11 cellular contexts compared by ENCODE assay signal in the genomic region with DNA sequence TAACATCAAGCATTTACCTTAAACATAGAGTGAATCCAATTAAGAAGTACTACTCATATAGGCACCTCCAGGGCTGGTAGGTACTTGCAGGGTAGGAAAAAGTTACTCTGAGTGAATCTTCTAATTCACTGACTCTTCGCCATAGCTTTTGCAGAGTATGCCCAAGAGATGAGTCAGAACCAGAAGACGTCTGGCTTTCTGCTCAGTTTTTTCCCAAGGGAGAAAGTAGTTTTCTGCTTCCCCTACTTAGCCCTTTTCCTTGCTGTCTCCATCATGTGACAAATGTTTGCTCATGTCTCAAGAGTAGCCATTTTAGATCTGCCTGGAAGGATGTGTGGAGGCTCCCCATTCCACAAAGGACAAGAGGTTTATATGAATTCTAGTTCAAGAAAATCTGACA.
DNase-seq lines count a peak whose midpoint lies in the region; ATAC-seq, FAIRE-seq and TF ChIP-seq lines count a peak whose summit lies in the region.
"Had no signal": no experiment of that assay in that cellular context is flagged by ENCODE, and none has a peak within 500 bp of the region (broad histone marks: within the 10 kb centered on the region; RNA-seq: fewer than 3 reads in every experiment).

No MANE protein-coding gene starts in this region.

- CTCF ChIA-PET in HepG2 (lab: Yijun Ruan, JAX; ENCODE audit: low intra/inter-chr PET ratio, low total read pairs): no interaction called here

- TF ChIP-seq EP300 in HepG2 (IDR thresholded peaks at IDR 0.05; ENCODE audit: low read depth in 2 of 2, low read length in 2 of 2) (no peak), HepG2 (CRISPR knock-in tag; IDR thresholded peaks at IDR 0.05; ENCODE audit: borderline replicate concordance) (no peak)

- in situ Hi-C loops in HepG2 (cut with HindIII; ENCODE audit: extremely low pct_ligation_motif_present, low pct_unique_long_range_greater_than_20kb): no loop called here

- TF ChIP-seq CTCF in fibroblast of mammary gland (conservative IDR thresholded peaks at IDR 0.05; ENCODE audit: control insufficient read depth, insufficient read depth, low read depth, low read length) (no peak), HepG2 (CRISPR knock-in tag; IDR thresholded peaks at IDR 0.05) (no peak)

- no peak overlapping the region for H3K9ac ChIP-seq in HepG2 (ENCODE audit: insufficient read depth, low read depth, low read length)

- no peak overlapping the region for H3K4me2 ChIP-seq in HepG2 (ENCODE audit: low read depth, low read length)

- intact Hi-C loops in HepG2 (cut with micrococcal nuclease; ENCODE audit: unreplicated experiment): no loop called here

- H3K9me3 ChIP-seq in HepG2 (ENCODE audit: low read length): no peaks in the 10 kb centered on the region
- H3K9me3 ChIP-seq: mucosa of descending colon, SJCRH30, spleen had no signal

- BruUV-seq in HepG2 (replicated peaks; lab: Mats Ljungman, UMichigan): no TSS peak

- no peak for ATAC-seq in HepG2
- ATAC-seq: mucosa of descending colon had no signal

- WGBS in HepG2 (ENCODE audit: low lambda C conversion rate): 95% methylated on average over 2 of the region's 2 CpGs

- no peaks in the 10 kb centered on the region for H3K27me3 ChIP-seq in HepG2 (ENCODE audit: control insufficient read depth in 1 of 2, insufficient read depth in 2 of 2, low read length in 2 of 2)
- H3K27me3 ChIP-seq: SJCRH30, spleen had no signal

- DNase-seq in Daoy (ENCODE audit: low read depth) (peak; percentile 35), RCC 7860 (ENCODE audit: low spot score) (peak; percentile 53), fibroblast of mammary gland (ENCODE audit: low read depth) (peak; percentile 96), skeletal muscle cell (ENCODE audit: low read depth) (peak; percentile 74), HepG2 (ENCODE audit: low spot score) (no peak), activated T-cell treated with anti-CD3 and anti-CD28 coated beads for 4 hours (no peak)
- DNase-seq in activated T-cell treated with anti-CD3 and anti-CD28 coated beads, Interleukin-2, amount 50 U/mL, for 1 hour: no peak
- DNase-seq: mucosa of descending colon, NCI-H446 treated with DMSO at 0.1 percent for 48 hours, SJCRH30, spleen had no signal

- POLR2A ChIA-PET in HepG2 (lab: Yijun Ruan, JAX): no interaction called here

- no peak overlapping the region for H2AFZ ChIP-seq in HepG2 (ENCODE audit: low read length)

- TF ChIP-seq RAD21 in HepG2 (CRISPR knock-in tag; IDR thresholded peaks at IDR 0.05): no peak

- no peaks in the 10 kb centered on the region for H4K20me1 ChIP-seq in HepG2 (ENCODE audit: insufficient read depth, low read length)

- TF ChIP-seq POLR2A in HepG2 (IDR thresholded peaks at IDR 0.05; ENCODE audit: insufficient read depth in 1 of 2, low read depth in 2 of 2, low read length in 2 of 2): no peak

- H3K27ac ChIP-seq in HepG2 (ENCODE audit: extremely low read length, insufficient read depth, low read length): no peak overlapping the region
- H3K27ac ChIP-seq: SJCRH30, spleen had no signal

- H3K79me2 ChIP-seq in HepG2 (ENCODE audit: insufficient read depth, low read length): no peaks in the 10 kb centered on the region

- H3K36me3 ChIP-seq in HepG2 (replicated peaks in 1 of 2; ENCODE audit: control insufficient read depth in 1 of 2, insufficient read depth in 2 of 2, low read length in 2 of 2): peaks cover 2 to 13% of the 10 kb centered on the region in 2 experiments; a peak in 2 of 5 replicates

- no peaks in the 10 kb centered on the region for H3K4me1 ChIP-seq in HepG2 (ENCODE audit: insufficient read depth, low read length)
- H3K4me1 ChIP-seq: SJCRH30 had no signal

- peak; percentile 69 for FAIRE-seq in RCC 7860 (lab: Jason Lieb, UNC)
- FAIRE-seq in HepG2 (lab: Jason Lieb, UNC): no peak

- H3K4me3 ChIP-seq in fibroblast of mammary gland (ENCODE audit: control insufficient read depth, low read depth, low read length): no peak overlapping the region
- no peak overlapping the region for H3K4me3 ChIP-seq in skeletal muscle cell (ENCODE audit: low read depth, low read length)
- no peak overlapping the region for H3K4me3 ChIP-seq in HepG2 (replicated peaks in 1 of 3; ENCODE audit: insufficient read depth in 1 of 3, low read depth in 2 of 3, low read length in 3 of 3)
- H3K4me3 ChIP-seq: mucosa of descending colon, SJCRH30, spleen had no signal

TF ChIP-seq in HepG2, 621 proteins besides CTCF, POLR2A, EP300 and RAD21:
- TF ChIP-seq ZBTB20 (CRISPR knock-in tag; IDR thresholded peaks at IDR 0.05; ENCODE audit: borderline replicate concordance, low read depth) (no peak), ZNF703 (CRISPR knock-in tag; IDR thresholded peaks at IDR 0.05; ENCODE audit: borderline replicate concordance) (no peak), HHEX (CRISPR knock-in tag; IDR thresholded peaks at IDR 0.05) (no peak), RAD51 (IDR thresholded peaks at IDR 0.05; ENCODE audit: borderline replicate concordance) (no peak), ZNF460 (CRISPR knock-in tag; IDR thresholded peaks at IDR 0.05; ENCODE audit: borderline replicate concordance) (no peak), NBN (conservative IDR thresholded peaks at IDR 0.05) (no peak), WIZ (CRISPR knock-in tag; IDR thresholded peaks at IDR 0.05) (no peak), IKZF5 (CRISPR knock-in tag; IDR thresholded peaks at IDR 0.05) (no peak), ZKSCAN8 (CRISPR knock-in tag; IDR thresholded peaks at IDR 0.05; ENCODE audit: borderline replicate concordance) (no peak), ZNF841 (CRISPR knock-in tag; IDR thresholded peaks at IDR 0.05; ENCODE audit: borderline replicate concordance) (no peak), ZBTB4 (CRISPR knock-in tag; IDR thresholded peaks at IDR 0.05; ENCODE audit: borderline replicate concordance) (no peak), KAT7 (CRISPR knock-in tag; IDR thresholded peaks at IDR 0.05; ENCODE audit: borderline replicate concordance) (no peak)
- TF ChIP-seq, protein P1, sequence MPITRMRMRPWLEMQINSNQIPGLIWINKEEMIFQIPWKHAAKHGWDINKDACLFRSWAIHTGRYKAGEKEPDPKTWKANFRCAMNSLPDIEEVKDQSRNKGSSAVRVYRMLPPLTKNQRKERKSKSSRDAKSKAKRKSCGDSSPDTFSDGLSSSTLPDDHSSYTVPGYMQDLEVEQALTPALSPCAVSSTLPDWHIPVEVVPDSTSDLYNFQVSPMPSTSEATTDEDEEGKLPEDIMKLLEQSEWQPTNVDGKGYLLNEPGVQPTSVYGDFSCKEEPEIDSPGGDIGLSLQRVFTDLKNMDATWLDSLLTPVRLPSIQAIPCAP (CRISPR knock-in tag; IDR thresholded peaks at IDR 0.05; ENCODE audit: low read depth): no peak
TF ChIP-seq in HepG2: peak in this region for 0.

Comparison
In these comparisons a context has a peak if more than half of its experiments do, and no peak if none do; other contexts are left out.
1. DNase-seq: peak in Daoy (single experiment), RCC 7860 (single experiment), fibroblast of mammary gland (single experiment) and skeletal muscle cell (single experiment); none in HepG2 (single experiment), activated T-cell treated with anti-CD3 and anti-CD28 coated beads for 4 hours (single experiment) and activated T-cell treated with anti-CD3 and anti-CD28 coated beads, Interleukin-2, amount 50 U/mL, for 1 hour (single experiment).